ENCODE assay signal across 26 cellular contexts in genomic region chr1:170176772-170177171, GRCh38. TPM values are rescaled to one million over a fixed set of nuclear protein-coding genes. Genes with fewer than 3 reads are reported as not detected.
DNase-seq lines count a peak whose midpoint lies in the region; ATAC-seq and TF ChIP-seq lines count a peak whose summit lies in the region.
"Had no signal": no experiment of that assay in that cellular context is flagged by ENCODE, and none has a peak within 500 bp of the region (broad histone marks: within the 10 kb centered on the region; RNA-seq: fewer than 3 reads in every experiment).

No MANE protein-coding gene starts in this region.

- intact Hi-C loops in activated CD4-positive, alpha-beta T cell treated with anti-CD3 and anti-CD28 coated beads for 36 hours (cut with DNase I, micrococcal nuclease), result no loop called here

- no peak overlapping the region for H3K4me3 ChIP-seq in DND-41 (ENCODE audit: low read depth in 1 of 2, low read length in 2 of 2)
- H3K4me3 ChIP-seq: A549, BLaER1, GM12878 had no signal

- H3K9me3 Mint-ChIP-seq in activated CD4-positive, alpha-beta T cell treated with anti-CD3 and anti-CD28 coated beads for 36 hours (ENCODE audit: low read depth), result peaks cover 2% of the 10 kb centered on the region
- peaks cover 8% of the 10 kb centered on the region for H3K9me3 Mint-ChIP-seq in activated T-helper 17 cell treated with anti-CD3 and anti-CD28 coated beads, Interleukin-2, amount 50 U/mL, for 72 hours
- peaks cover 2% of the 10 kb centered on the region for H3K9me3 Mint-ChIP-seq in activated CD4-positive, alpha-beta memory T cell treated with anti-CD3 and anti-CD28 coated beads, Interleukin-2, amount 10 ng/mL, durations not matched to agents 7 days and 5 days

- H3K36me3 ChIP-seq in DND-41 (ENCODE audit: insufficient read depth, low read length), result no peaks in the 10 kb centered on the region
- H3K36me3 ChIP-seq: BE2C, BLaER1 had no signal

- H3K9me3 ChIP-seq in DND-41 (ENCODE audit: insufficient read depth, low read length, severe bottlenecking), result no peaks in the 10 kb centered on the region
- H3K9me3 ChIP-seq: A549, BE2C, BLaER1 had no signal

- POLR2A ChIA-PET in activated CD4-positive, alpha-beta T cell treated with anti-CD3 and anti-CD28 coated beads for 36 hours (lab: Charles Lee), result no interaction called here
- POLR2A ChIA-PET in activated CD4-positive, alpha-beta memory T cell treated with anti-CD3 and anti-CD28 coated beads, Interleukin-2, amount 10 ng/mL, durations not matched to agents 7 days and 5 days (lab: Charles Lee), result no interaction called here

- H3K27me3 Mint-ChIP-seq in activated CD4-positive, alpha-beta T cell treated with anti-CD3 and anti-CD28 coated beads for 36 hours, result no peaks in the 10 kb centered on the region
- peaks cover 3% of the 10 kb centered on the region for H3K27me3 Mint-ChIP-seq in activated T-helper 17 cell treated with anti-CD3 and anti-CD28 coated beads, Interleukin-2, amount 50 U/mL, for 72 hours
- peaks cover 2% of the 10 kb centered on the region for H3K27me3 Mint-ChIP-seq in activated CD4-positive, alpha-beta memory T cell treated with anti-CD3 and anti-CD28 coated beads, Interleukin-2, amount 10 ng/mL, durations not matched to agents 7 days and 5 days
- H3K27me3 Mint-ChIP-seq: CD4-positive, CD25-positive, alpha-beta regulatory T cell had no signal

- H3K4me1 Mint-ChIP-seq in activated CD4-positive, alpha-beta T cell treated with anti-CD3 and anti-CD28 coated beads for 36 hours, result no peaks in the 10 kb centered on the region
- no peaks in the 10 kb centered on the region for H3K4me1 Mint-ChIP-seq in activated T-helper 17 cell treated with anti-CD3 and anti-CD28 coated beads, Interleukin-2, amount 50 U/mL, for 72 hours
- no peaks in the 10 kb centered on the region for H3K4me1 Mint-ChIP-seq in activated CD4-positive, alpha-beta memory T cell treated with anti-CD3 and anti-CD28 coated beads, Interleukin-2, amount 10 ng/mL, durations not matched to agents 7 days and 5 days
- H3K4me1 Mint-ChIP-seq: CD14-positive monocyte; CD4-positive, CD25-positive, alpha-beta regulatory T cell; CD8-positive, alpha-beta memory T cell had no signal

- peak; percentile 19 for ATAC-seq in activated CD4-positive, alpha-beta T cell treated with anti-CD3 and anti-CD28 coated beads for 36 hours
- ATAC-seq in DND-41 (ENCODE audit: insufficient read depth, low read depth) (no peak), HG02938 (IDR thresholded peaks at IDR 0.05; ENCODE audit: unreplicated experiment) (no peak)
- peak; percentile 35 for ATAC-seq in activated T-helper 17 cell treated with anti-CD3 and anti-CD28 coated beads, Interleukin-2, amount 50 U/mL, for 72 hours (replicated peaks)
- ATAC-seq: A549, GM12878 had no signal

- H3K4me2 ChIP-seq in DND-41 (ENCODE audit: insufficient read depth, low read length), result no peak overlapping the region
- H3K4me2 ChIP-seq: A549, BLaER1 had no signal

- peak overlapping the region; percentile 52 for H2AFZ ChIP-seq in DND-41 (ENCODE audit: low read depth, low read length)

- no peak overlapping the region for H3K9ac ChIP-seq in DND-41 (ENCODE audit: low read depth, low read length)
- H3K9ac ChIP-seq: BLaER1 had no signal

- no peaks in the 10 kb centered on the region for H3K79me2 ChIP-seq in DND-41 (ENCODE audit: insufficient read depth, low read length)

- no peak for TF ChIP-seq CTCF in DND-41 (IDR thresholded peaks at IDR 0.05; ENCODE audit: borderline replicate concordance, extremely low read depth, low read length, poor library complexity, severe bottlenecking)

- CTCF ChIA-PET in activated CD4-positive, alpha-beta T cell treated with anti-CD3 and anti-CD28 coated beads for 36 hours (lab: Charles Lee), result interaction anchor here (0.8 kb wide), 1 partner anchor 17 kb away, joined by 3 read pairs; no protein-coding TSS in a partner anchor
- CTCF ChIA-PET in activated CD4-positive, alpha-beta memory T cell treated with anti-CD3 and anti-CD28 coated beads, Interleukin-2, amount 10 ng/mL, durations not matched to agents 7 days and 5 days (lab: Charles Lee), result no interaction called here

- H3K4me3 Mint-ChIP-seq in activated CD4-positive, alpha-beta T cell treated with anti-CD3 and anti-CD28 coated beads for 36 hours, result no peak overlapping the region
- no peak overlapping the region for H3K4me3 Mint-ChIP-seq in activated T-helper 17 cell treated with anti-CD3 and anti-CD28 coated beads, Interleukin-2, amount 50 U/mL, for 72 hours
- no peak overlapping the region for H3K4me3 Mint-ChIP-seq in activated CD4-positive, alpha-beta memory T cell treated with anti-CD3 and anti-CD28 coated beads, Interleukin-2, amount 10 ng/mL, durations not matched to agents 7 days and 5 days
- H3K4me3 Mint-ChIP-seq: CD14-positive monocyte; CD4-positive, alpha-beta memory T cell; CD4-positive, CD25-positive, alpha-beta regulatory T cell; CD8-positive, alpha-beta memory T cell had no signal

- no peaks in the 10 kb centered on the region for H3K27me3 ChIP-seq in DND-41 (ENCODE audit: insufficient read depth, low read length, poor library complexity)
- H3K27me3 ChIP-seq: BE2C, BLaER1 had no signal

- H3K27ac ChIP-seq in DND-41 (ENCODE audit: low read length), result no peak overlapping the region
- H3K27ac ChIP-seq: 22Rv1, A549, BLaER1 had no signal

- H3K4me1 ChIP-seq in DND-41 (ENCODE audit: insufficient read depth, low read length), result no peaks in the 10 kb centered on the region
- H3K4me1 ChIP-seq: A549, BE2C, BLaER1 had no signal

- H4K20me1 ChIP-seq in DND-41 (ENCODE audit: insufficient read depth, low read length), result no peaks in the 10 kb centered on the region
- H4K20me1 ChIP-seq: BLaER1 had no signal

- no peak overlapping the region for H3K27ac Mint-ChIP-seq in activated CD4-positive, alpha-beta T cell treated with anti-CD3 and anti-CD28 coated beads for 36 hours
- no peak overlapping the region for H3K27ac Mint-ChIP-seq in activated T-helper 17 cell treated with anti-CD3 and anti-CD28 coated beads, Interleukin-2, amount 50 U/mL, for 72 hours
- no peak overlapping the region for H3K27ac Mint-ChIP-seq in activated CD4-positive, alpha-beta memory T cell treated with anti-CD3 and anti-CD28 coated beads, Interleukin-2, amount 10 ng/mL, durations not matched to agents 7 days and 5 days
- H3K27ac Mint-ChIP-seq: CD14-positive monocyte; CD4-positive, alpha-beta memory T cell; CD4-positive, CD25-positive, alpha-beta regulatory T cell; CD8-positive, alpha-beta memory T cell had no signal

- H3K36me3 Mint-ChIP-seq in activated CD4-positive, alpha-beta T cell treated with anti-CD3 and anti-CD28 coated beads for 36 hours (ENCODE audit: low read depth), result no peaks in the 10 kb centered on the region
- H3K36me3 Mint-ChIP-seq in activated T-helper 17 cell treated with anti-CD3 and anti-CD28 coated beads, Interleukin-2, amount 50 U/mL, for 72 hours (ENCODE audit: low read depth), result no peaks in the 10 kb centered on the region
- no peaks in the 10 kb centered on the region for H3K36me3 Mint-ChIP-seq in activated CD4-positive, alpha-beta memory T cell treated with anti-CD3 and anti-CD28 coated beads, Interleukin-2, amount 10 ng/mL, durations not matched to agents 7 days and 5 days (ENCODE audit: low read depth)
- H3K36me3 Mint-ChIP-seq: CD14-positive monocyte; CD4-positive, CD25-positive, alpha-beta regulatory T cell had no signal

- no peak for DNase-seq in activated CD4-positive, alpha-beta T cell treated with anti-CD3 and anti-CD28 coated beads for 36 hours
- DNase-seq in activated CD4-positive, alpha-beta T cell treated with anti-CD3 and anti-CD28 coated beads for 1 hour, result no peak
- DNase-seq in DND-41 (no peak), MV-4-11 (lab: John Stamatoyannopoulos, UW) (peak; percentile 15), Ammon's horn (ENCODE audit: low spot score) (no peak)
- DNase-seq in activated CD4-positive, alpha-beta memory T cell treated with anti-CD3 and anti-CD28 coated beads, Interleukin-2, amount 10 ng/mL, durations not matched to agents 7 days and 5 days, result no peak
- DNase-seq: AML-193; BE2C; C1 segment of cervical spinal cord; CD4-positive, alpha-beta memory T cell; CD4-positive, CD25-positive, alpha-beta regulatory T cell; CD8-positive, alpha-beta memory T cell; COR-L47; DMS 273 treated with DMSO at 0.1 percent for 48 hours; DMS153; DMS53; DMS79; GF-D8 had no signal

RNA-seq across cellular contexts. Expression of gene NTMT2, which starts 31.0 kb away (rescaled TPM):
- not detected for total RNA-seq in activated CD4-positive, alpha-beta T cell treated with anti-CD3 and anti-CD28 coated beads for 36 hours
- total RNA-seq in activated T-helper 17 cell treated with anti-CD3 and anti-CD28 coated beads, Interleukin-2, amount 50 U/mL, for 72 hours, result not detected
- not detected for total RNA-seq in activated CD4-positive, alpha-beta memory T cell treated with anti-CD3 and anti-CD28 coated beads, Interleukin-2, amount 10 ng/mL, durations not matched to agents 7 days and 5 days
- total RNA-seq: A172; CD4-positive, alpha-beta memory T cell; CD4-positive, CD25-positive, alpha-beta regulatory T cell; CD8-positive, alpha-beta memory T cell; GM12878 had no signal

Comparison
In these comparisons a context has a peak if more than half of its experiments do, and no peak if none do; other contexts are left out.
1. ATAC-seq: peak in activated CD4-positive, alpha-beta T cell treated with anti-CD3 and anti-CD28 coated beads for 36 hours (single experiment) and activated T-helper 17 cell treated with anti-CD3 and anti-CD28 coated beads, Interleukin-2, amount 50 U/mL, for 72 hours (single experiment); none in DND-41 (single experiment) and HG02938 (single experiment).